ENCODE assay signal across 8 cellular contexts in genomic region chr5:80255752-80256479, GRCh38. TPM values are rescaled to one million over a fixed set of nuclear protein-coding genes. Genes with fewer than 3 reads are reported as not detected.
DNase-seq lines count a peak whose midpoint lies in the region; ATAC-seq and TF ChIP-seq lines count a peak whose summit lies in the region.

Gene SERINC5 (minus strand): TSS chr5:80256048. CDS start chr5:80255922, 126 bp downstream.

- ATAC-seq in GM18858 (IDR thresholded peaks at IDR 0.05; ENCODE audit: unreplicated experiment) (peak; percentile 67), HG03066 (IDR thresholded peaks at IDR 0.05; ENCODE audit: low read depth, unreplicated experiment) (peak; percentile 80)

- peak within 1 kb of the TSS; percentile 96 for H3K9ac ChIP-seq in NT2/D1 (ENCODE audit: insufficient read length, low read depth)

- H3K36me3 ChIP-seq in NT2/D1 (ENCODE audit: insufficient read depth, insufficient read length, low read length) = peaks cover 18% of the 10 kb centered on the region

- no peak for TF ChIP-seq CTCF in endothelial cell (IDR thresholded peaks at IDR 0.05; ENCODE audit: unreplicated experiment)

- H3K9me3 ChIP-seq in NT2/D1 (ENCODE audit: insufficient read depth, low read length) = no peaks in the 10 kb centered on the region

- H3K27me3 ChIP-seq in NT2/D1 (ENCODE audit: insufficient read depth, insufficient read length) = no peaks in the 10 kb centered on the region

- peaks cover 22% of the 10 kb centered on the region for H3K36me3 Mint-ChIP-seq in endothelial cell (ENCODE audit: low read depth, unreplicated experiment)

- H3K4me3 Mint-ChIP-seq in endothelial cell (ENCODE audit: unreplicated experiment) = peak within 1 kb of the TSS; percentile 99

- in situ Hi-C loops in ACHN (cut with HindIII; ENCODE audit: low pct_ligation_motif_present, low pct_unique_long_range_greater_than_20kb, low sequenced_read_pairs) = no loop called here

- peak within 1 kb of the TSS; percentile 99 for H3K27ac Mint-ChIP-seq in endothelial cell (ENCODE audit: unreplicated experiment)

- peak within 1 kb of the TSS; percentile 88 for H3K4me3 ChIP-seq in NT2/D1 (ENCODE audit: insufficient read length, low read depth)

- H3K4me1 Mint-ChIP-seq in endothelial cell (ENCODE audit: unreplicated experiment) = peaks cover 49% of the 10 kb centered on the region

- H3K27me3 Mint-ChIP-seq in endothelial cell (ENCODE audit: unreplicated experiment) = peaks cover 12% of the 10 kb centered on the region

- peaks cover 2% of the 10 kb centered on the region for H3K4me1 ChIP-seq in NT2/D1 (ENCODE audit: insufficient read depth, insufficient read length)

- DNase-seq in ACHN = peak; percentile 70
- peak; percentile 60 for DNase-seq in NT2/D1 (ENCODE audit: low read depth, low spot score)
- DNase-seq in activated CD8-positive, alpha-beta memory T cell treated with anti-CD3 and anti-CD28 coated beads, Interleukin-2, amount 50 U/mL, for 24 hours (ENCODE audit: extremely low read depth) = peak; percentile 49
- DNase-seq in endothelial cell (ENCODE audit: low spot score) = peak; percentile 74
- DNase-seq in middle frontal gyrus (ENCODE audit: extremely low spot score, low spot score) = peak; percentile 75
- DNase-seq in stimulated activated CD8-positive, alpha-beta memory T cell treated with anti-CD3 and anti-CD28 coated beads, Interleukin-2, amount 100 ng/mL, for 1 hour (ENCODE audit: low read depth in 2 of 2) = peak; percentile 69 to 72

- no peaks in the 10 kb centered on the region for H3K9me3 Mint-ChIP-seq in endothelial cell (ENCODE audit: unreplicated experiment)

RNA-seq across cellular contexts. Expression of gene SERINC5, which starts in this region (rescaled TPM):
- total RNA-seq in endothelial cell (ENCODE audit: unreplicated experiment) = 122 TPM

Comparison
In these comparisons a context has a peak if more than half of its experiments do, and no peak if none do; other contexts are left out.
1. Peak in every context shown above with its lines: DNase-seq, ATAC-seq and H3K4me3 ChIP-seq.